Comparison of ENCODE assay signal across 15 cellular contexts in genomic region chr5:157280927-157281326, GRCh38. TPM values are rescaled to one million over a fixed set of nuclear protein-coding genes. Genes with fewer than 3 reads are reported as not detected.
DNase-seq lines count a peak whose midpoint lies in the region; ATAC-seq and TF ChIP-seq lines count a peak whose summit lies in the region.
"Had no signal": no experiment of that assay in that cellular context is flagged by ENCODE, and none has a peak within 500 bp of the region (broad histone marks: within the 10 kb centered on the region; RNA-seq: fewer than 3 reads in every experiment).

No MANE protein-coding gene starts in this region.

- POLR2A ChIA-PET in activated CD4-positive, alpha-beta T cell treated with anti-CD3 and anti-CD28 coated beads for 36 hours (lab: Charles Lee), result no interaction called here

- peaks cover 94% of the 10 kb centered on the region for H3K4me1 Mint-ChIP-seq in activated CD4-positive, alpha-beta T cell treated with anti-CD3 and anti-CD28 coated beads for 36 hours
- H3K4me1 Mint-ChIP-seq: nephron progenitor cell had no signal

- no peak overlapping the region for H3K9ac ChIP-seq in Karpas-422 (ENCODE audit: low read length)

- peaks cover 18% of the 10 kb centered on the region for H3K36me3 ChIP-seq in Karpas-422 (ENCODE audit: insufficient read depth, low read length)
- no peaks in the 10 kb centered on the region for H3K36me3 ChIP-seq in brain microvascular endothelial cell (replicated peaks)
- peaks cover 13% of the 10 kb centered on the region for H3K36me3 ChIP-seq in neutrophil
- H3K36me3 ChIP-seq in ovary, result no peaks in the 10 kb centered on the region
- H3K36me3 ChIP-seq in thyroid gland, result no peaks in the 10 kb centered on the region

- peaks cover 58% of the 10 kb centered on the region for H3K4me1 ChIP-seq in Karpas-422 (ENCODE audit: low read length)
- peaks cover 86 to 93% of the 10 kb centered on the region in 2 experiments for H3K4me1 ChIP-seq in neutrophil (ENCODE audit: control insufficient read depth in 1 of 2, insufficient read depth in 1 of 2, low read depth in 1 of 2, low read length in 1 of 2)
- H3K4me1 ChIP-seq in ovary (ENCODE audit: insufficient read depth), result no peaks in the 10 kb centered on the region
- no peaks in the 10 kb centered on the region for H3K4me1 ChIP-seq in thyroid gland

- H4K20me1 ChIP-seq in Karpas-422 (ENCODE audit: insufficient read depth, low read depth, low read length), result no peaks in the 10 kb centered on the region; the same call in 1 of the 2 replicates

- H3K9me3 Mint-ChIP-seq in activated CD4-positive, alpha-beta T cell treated with anti-CD3 and anti-CD28 coated beads for 36 hours (ENCODE audit: low read depth), result peaks cover 9% of the 10 kb centered on the region
- H3K9me3 Mint-ChIP-seq: GM23338, nephron progenitor cell had no signal

- peak; percentile 33 for ATAC-seq in activated CD4-positive, alpha-beta T cell treated with anti-CD3 and anti-CD28 coated beads for 36 hours
- ATAC-seq: GM23338 had no signal

- no peak for TF ChIP-seq CTCF in brain microvascular endothelial cell (IDR thresholded peaks at IDR 0.05; ENCODE audit: low read depth, low read length, missing control alignments)
- TF ChIP-seq CTCF in neutrophil (IDR thresholded peaks at IDR 0.05), result no peak
- TF ChIP-seq CTCF in ovary (IDR thresholded peaks at IDR 0.05), result no peak
- no peak for TF ChIP-seq CTCF in thyroid gland (IDR thresholded peaks at IDR 0.05)

- H3K27ac ChIP-seq in Karpas-422 (ENCODE audit: low read length), result peak overlapping the region; percentile 90
- H3K27ac ChIP-seq in brain microvascular endothelial cell, result peak overlapping the region; percentile 16
- peak overlapping the region; percentile 96 for H3K27ac ChIP-seq in neutrophil
- no peak overlapping the region for H3K27ac ChIP-seq in ovary
- no peak overlapping the region for H3K27ac ChIP-seq in thyroid gland
- H3K27ac ChIP-seq: VCaP had no signal

- peak overlapping the region; percentile 86 for H3K27ac Mint-ChIP-seq in activated CD4-positive, alpha-beta T cell treated with anti-CD3 and anti-CD28 coated beads for 36 hours
- H3K27ac Mint-ChIP-seq: GM23338, nephron progenitor cell had no signal

- 43 to 54% (median 52%) methylated on average over 3 of the region's 3 CpGs for WGBS in ovary, 3 donors
- WGBS in thyroid gland, 2 donors, result 82 to 83% methylated on average over 3 of the region's 3 CpGs

- no peak for DNase-seq in activated CD4-positive, alpha-beta T cell treated with anti-CD3 and anti-CD28 coated beads for 36 hours
- DNase-seq in activated CD4-positive, alpha-beta T cell treated with anti-CD3 and anti-CD28 coated beads for 1 hour, result no peak
- DNase-seq in Karpas-422 (no peak), brain microvascular endothelial cell (peak; percentile 22), ovary (no peak), thyroid gland (no peak), NCI-H2196 (lab: John Stamatoyannopoulos, UW; ENCODE audit: unreplicated experiment) (no peak)
- DNase-seq: amniotic stem cell; GDM1; nephron progenitor cell; stimulated activated CD4-positive, alpha-beta T cell treated with anti-CD3 and anti-CD28 coated beads, Interleukin-12 subunit alpha, Interleukin-12 subunit beta, amount 100 ng/mL, for 4 hours; stimulated activated CD8-positive, alpha-beta memory T cell treated with anti-CD3 and anti-CD28 coated beads, Interleukin-4, amount 100 ng/mL, for 48 hours had no signal

- H3K27me3 ChIP-seq in Karpas-422 (ENCODE audit: low read length) (no peaks in the 10 kb centered on the region), brain microvascular endothelial cell (replicated peaks) (no peaks in the 10 kb centered on the region), neutrophil (no peaks in the 10 kb centered on the region), ovary (no peaks in the 10 kb centered on the region), thyroid gland (no peaks in the 10 kb centered on the region)

- intact Hi-C loops in activated CD4-positive, alpha-beta T cell treated with anti-CD3 and anti-CD28 coated beads for 36 hours (cut with DNase I, micrococcal nuclease), result loop anchor here in 1 of 2 experiments (1.0 kb wide), 1 partner anchor 9 kb away; no protein-coding TSS in a partner anchor
- intact Hi-C loops in ovary (cut with DNase I), result no loop called here
- intact Hi-C loops in thyroid gland (cut with DNase I), result no loop called here

- peaks cover 49% of the 10 kb centered on the region for H3K36me3 Mint-ChIP-seq in activated CD4-positive, alpha-beta T cell treated with anti-CD3 and anti-CD28 coated beads for 36 hours (ENCODE audit: low read depth)

- H3K79me2 ChIP-seq in Karpas-422 (ENCODE audit: low read length), result peaks cover 97% of the 10 kb centered on the region

- H3K4me3 Mint-ChIP-seq in activated CD4-positive, alpha-beta T cell treated with anti-CD3 and anti-CD28 coated beads for 36 hours, result peak overlapping the region; percentile 2
- H3K4me3 Mint-ChIP-seq: GM23338, nephron progenitor cell had no signal

- H3K4me3 ChIP-seq in Karpas-422 (ENCODE audit: low read length) (no peak overlapping the region), brain microvascular endothelial cell (ENCODE audit: low read depth, low read length) (no peak overlapping the region), neutrophil (ENCODE audit: low read depth in 1 of 2, low read length in 1 of 2) (peak overlapping the region in 1 of 2 experiments; percentile 0), ovary (no peak overlapping the region), thyroid gland (replicated peaks in 1 of 3) (no peak overlapping the region)
- H3K4me3 ChIP-seq: GM23338 had no signal

- no peaks in the 10 kb centered on the region for H3K9me2 ChIP-seq in Karpas-422 (replicated peaks; ENCODE audit: insufficient read depth, low read length)

- H3K9me3 ChIP-seq in Karpas-422 (ENCODE audit: low read length), result no peaks in the 10 kb centered on the region
- H3K9me3 ChIP-seq in neutrophil, result no peaks in the 10 kb centered on the region
- H3K9me3 ChIP-seq in ovary, result no peaks in the 10 kb centered on the region
- no peaks in the 10 kb centered on the region for H3K9me3 ChIP-seq in thyroid gland

- TF ChIP-seq EP300 in ovary (IDR thresholded peaks at IDR 0.05), result no peak

- in situ Hi-C loops in brain microvascular endothelial cell (cut with HindIII; ENCODE audit: low pct_ligation_motif_present, low sequenced_read_pairs), result no loop called here

- no peak overlapping the region for H3K4me2 ChIP-seq in Karpas-422 (ENCODE audit: low read depth, low read length, poor library complexity, severe bottlenecking)
- H3K4me2 ChIP-seq: GM23338 had no signal

- H2AFZ ChIP-seq in Karpas-422 (ENCODE audit: low read length), result no peak overlapping the region
- H2AFZ ChIP-seq: GM23338 had no signal

- CTCF ChIA-PET in activated CD4-positive, alpha-beta T cell treated with anti-CD3 and anti-CD28 coated beads for 36 hours (lab: Charles Lee), result interaction anchor here (0.8 kb wide), 2 partner anchors 32 to 153 kb away, joined by 3 read pairs; no protein-coding TSS in a partner anchor

- no peak for TF ChIP-seq POLR2A in ovary (IDR thresholded peaks at IDR 0.05)
- no peak for TF ChIP-seq POLR2A in thyroid gland (IDR thresholded peaks at IDR 0.05)

- no peaks in the 10 kb centered on the region for H3K27me3 Mint-ChIP-seq in activated CD4-positive, alpha-beta T cell treated with anti-CD3 and anti-CD28 coated beads for 36 hours

RNA-seq across cellular contexts. Expression of gene CYFIP2, which starts 15.0 kb away (rescaled TPM):
- 100 to 1,000 TPM; 277 to 526 TPM for total RNA-seq in activated CD4-positive, alpha-beta T cell treated with anti-CD3 and anti-CD28 coated beads for 36 hours
- 355 and 517 TPM in 2 replicates for total RNA-seq in Karpas-422 (2014; rRNA removed; shearing (Covaris generic); ENCODE audit: low replicate concordance)
- total RNA-seq in ovary (10 to 100 TPM in 6 of 7 donors, 1 to 10 TPM in 1; 5.6 to 22.2 (median 17.1) TPM), thyroid gland (10 to 100 TPM; 18.3 to 73.5 (median 34.6) TPM)
- 10 to 100 TPM in 1 of 2 donors, 1 to 10 TPM in 1; 4.9 to 39.8 TPM for polyA plus RNA-seq in ovary

Comparison
In these comparisons a context has a peak if more than half of its experiments do, and no peak if none do; other contexts are left out.
1. H3K27ac ChIP-seq: peak in Karpas-422 (single experiment), brain microvascular endothelial cell (single experiment) and neutrophil (single experiment); none in ovary (0 of 2) and thyroid gland (0 of 3).